25 cellular contexts compared by ENCODE assay signal in genomic region chr4:3781997-3782930, GRCh38. TPM values are rescaled to one million over a fixed set of nuclear protein-coding genes. Genes with fewer than 3 reads are reported as not detected.
"Had no signal": no experiment of that assay in that cellular context is flagged by ENCODE, and none has a peak within 500 bp of the region (broad histone marks: within the 10 kb centered on the region; RNA-seq: fewer than 3 reads in every experiment).

No MANE protein-coding gene starts in this region.

- H3K9me3 Mint-ChIP-seq: effector memory CD8-positive, alpha-beta T cell; immature natural killer cell; stimulated activated effector memory CD8-positive, alpha-beta T cell treated with anti-CD3 and anti-CD28 coated beads, Interleukin-12 subunit alpha, Interleukin-12 subunit beta, amount 100 ng/mL, for 72 hours had no signal

- H3K27ac ChIP-seq: esophagus squamous epithelium, gastroesophageal sphincter, left ventricle myocardium inferior, lower lobe of right lung, neutrophil, right atrium auricular region, suprapubic skin, thyroid gland, upper lobe of left lung, uterus had no signal

- H3K27me3 ChIP-seq: right atrium auricular region, thyroid gland, uterus had no signal

- DNase-seq: effector memory CD8-positive, alpha-beta T cell; esophagus squamous epithelium; foreskin fibroblast; glutamatergic neuron; left ventricle myocardium inferior; lower lobe of right lung; mesenchymal stem cell; midbrain; naive B cell; stimulated activated CD4-positive, alpha-beta T cell treated with anti-CD3 and anti-CD28 coated beads, Interleukin-4, amount 100 ng/mL, for 1 hour; stimulated activated CD8-positive, alpha-beta memory T cell treated with anti-CD3 and anti-CD28 coated beads, Interleukin-4, amount 100 ng/mL, for 48 hours; stimulated activated naive CD8-positive, alpha-beta T cell treated with anti-CD3 and anti-CD28 coated beads, Interleukin-15, Interleukin-2, amounts not matched to agents 100 U/mL and 50 U/mL, for 24 hours; thyroid gland; uterus had no signal

- H3K36me3 Mint-ChIP-seq: immature natural killer cell; naive B cell; stimulated activated effector memory CD8-positive, alpha-beta T cell treated with anti-CD3 and anti-CD28 coated beads, Interleukin-12 subunit alpha, Interleukin-12 subunit beta, amount 100 ng/mL, for 72 hours had no signal

- H3K4me3 Mint-ChIP-seq: dendritic cell treated with granulocyte-macrophage colony-stimulating factor and Interleukin-4, amounts not matched to agents 40 ng/mL and 50 ng/mL, for 4 days; effector memory CD8-positive, alpha-beta T cell; immature natural killer cell; naive B cell; nephron; stimulated activated effector memory CD8-positive, alpha-beta T cell treated with anti-CD3 and anti-CD28 coated beads, Interleukin-12 subunit alpha, Interleukin-12 subunit beta, amount 100 ng/mL, for 72 hours had no signal

- H3K4me1 ChIP-seq: gastroesophageal sphincter, lower lobe of right lung, right atrium auricular region, suprapubic skin, thyroid gland, upper lobe of left lung, uterus had no signal

- H3K27ac Mint-ChIP-seq: dendritic cell treated with granulocyte-macrophage colony-stimulating factor and Interleukin-4, amounts not matched to agents 40 ng/mL and 50 ng/mL, for 4 days; effector memory CD8-positive, alpha-beta T cell; immature natural killer cell; naive B cell; nephron; stimulated activated effector memory CD8-positive, alpha-beta T cell treated with anti-CD3 and anti-CD28 coated beads, Interleukin-12 subunit alpha, Interleukin-12 subunit beta, amount 100 ng/mL, for 72 hours had no signal

- H3K9me3 ChIP-seq: lower lobe of right lung, neutrophil, right atrium auricular region, suprapubic skin, thyroid gland, uterus had no signal

- H3K4me3 ChIP-seq: esophagus squamous epithelium, gastroesophageal sphincter, left ventricle myocardium inferior, lower lobe of right lung, right atrium auricular region, smooth muscle cell, suprapubic skin, thyroid gland, upper lobe of left lung, uterus had no signal

- H3K4me1 Mint-ChIP-seq: immature natural killer cell; naive B cell; nephron; stimulated activated effector memory CD8-positive, alpha-beta T cell treated with anti-CD3 and anti-CD28 coated beads, Interleukin-12 subunit alpha, Interleukin-12 subunit beta, amount 100 ng/mL, for 72 hours had no signal

- H3K36me3 ChIP-seq: esophagus squamous epithelium, gastroesophageal sphincter, left ventricle myocardium inferior, lower lobe of right lung, neutrophil, right atrium auricular region, suprapubic skin, thyroid gland, upper lobe of left lung, uterus had no signal

RNA-seq across cellular contexts. Expression of gene ADRA2C, which starts 16.1 kb away (rescaled TPM):
- total RNA-seq: epithelial cell of proximal tubule had no signal
- polyA plus RNA-seq: immature natural killer cell had no signal
